Comparison of ENCODE assay signal across 19 cellular contexts in the genomic region with DNA sequence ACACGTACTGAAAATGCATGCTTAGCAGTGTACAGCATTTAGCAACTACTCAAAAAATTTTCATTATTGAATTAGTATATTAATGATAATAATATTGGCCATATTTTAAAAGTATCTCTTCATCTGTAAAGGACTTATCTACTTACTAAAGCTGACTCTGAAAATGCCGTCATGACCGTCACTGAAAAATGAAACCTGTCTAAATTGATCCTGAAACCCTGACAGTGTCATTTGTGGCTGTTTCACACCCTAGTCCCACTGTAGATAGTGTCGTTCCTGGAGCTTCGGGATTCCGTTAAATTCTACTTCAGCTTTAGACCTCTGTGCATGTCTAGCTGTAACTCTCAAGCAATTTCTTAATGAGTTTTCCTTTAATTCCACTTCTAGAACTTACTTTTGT. TPM values are rescaled to one million over a fixed set of nuclear protein-coding genes. Genes with fewer than 3 reads are reported as not detected.
DNase-seq lines count a peak whose midpoint lies in the region; ATAC-seq and TF ChIP-seq lines count a peak whose summit lies in the region.
"Had no signal": no experiment of that assay in that cellular context is flagged by ENCODE, and none has a peak within 500 bp of the region (broad histone marks: within the 10 kb centered on the region; RNA-seq: fewer than 3 reads in every experiment).

No MANE protein-coding gene starts in this region.

- peak; percentile 67 for ATAC-seq in GM21576 (IDR thresholded peaks at IDR 0.05; ENCODE audit: unreplicated experiment)
- peak; percentile 65 for ATAC-seq in HG03175 (IDR thresholded peaks at IDR 0.05; ENCODE audit: unreplicated experiment)
- ATAC-seq in lower lobe of right lung: no peak
- ATAC-seq: left ventricle myocardium superior; stimulated activated naive B cell treated with anti-CD40 and anti-IgM and Interleukin-4, amounts not matched to agents 10 μg/mL and 1 μg/mL and 100 μg/mL, for 72 hours had no signal

- TF ChIP-seq POLR2A in vagina (IDR thresholded peaks at IDR 0.05): no peak

- H3K79me2 ChIP-seq in neural cell (replicated peaks; ENCODE audit: insufficient read depth, low read length): no peaks in the 10 kb centered on the region

- intact Hi-C loops in lower lobe of right lung (cut with DNase I): no loop called here
- intact Hi-C loops in vagina (cut with DNase I): no loop called here

- TF ChIP-seq RAD21 in neural cell (conservative IDR thresholded peaks at IDR 0.05): no peak

- no peak for TF ChIP-seq EP300 in neural cell (conservative IDR thresholded peaks at IDR 0.05; ENCODE audit: poor library complexity, severe bottlenecking)

- H3K27ac ChIP-seq in neural cell (ENCODE audit: low read length): peak overlapping the region; percentile 9
- no peak overlapping the region for H3K27ac ChIP-seq in lower lobe of right lung
- H3K27ac ChIP-seq in coronary artery: no peak overlapping the region
- H3K27ac ChIP-seq in vagina: no peak overlapping the region
- H3K27ac ChIP-seq: ascending aorta, RWPE1, VCaP had no signal

- H3K4me1 ChIP-seq in lower lobe of right lung: no peaks in the 10 kb centered on the region
- no peaks in the 10 kb centered on the region for H3K4me1 ChIP-seq in vagina
- H3K4me1 ChIP-seq: ascending aorta had no signal

- no peaks in the 10 kb centered on the region for H3K9me2 ChIP-seq in neural cell (ENCODE audit: insufficient read depth, low read length)

- H3K36me3 ChIP-seq in neural cell (ENCODE audit: insufficient read depth, low read length) (no peaks in the 10 kb centered on the region), lower lobe of right lung (no peaks in the 10 kb centered on the region), vagina (no peaks in the 10 kb centered on the region)
- H3K36me3 ChIP-seq: ascending aorta, HAP-1 had no signal

- H3K9ac ChIP-seq in neural cell (ENCODE audit: low read length): no peak overlapping the region

- H3K27me3 ChIP-seq in neural cell (ENCODE audit: insufficient read depth, low read depth, low read length): no peaks in the 10 kb centered on the region
- no peaks in the 10 kb centered on the region for H3K27me3 ChIP-seq in lower lobe of right lung (ENCODE audit: low read depth)
- H3K27me3 ChIP-seq in vagina: no peaks in the 10 kb centered on the region
- H3K27me3 ChIP-seq: ascending aorta had no signal

- H3K9me3 ChIP-seq in neural cell (ENCODE audit: low read length) (no peaks in the 10 kb centered on the region), lower lobe of right lung (no peaks in the 10 kb centered on the region), vagina (no peaks in the 10 kb centered on the region)
- H3K9me3 ChIP-seq: ascending aorta, HAP-1 had no signal

- no peaks in the 10 kb centered on the region for H3F3A ChIP-seq in neural cell (ENCODE audit: insufficient read depth, low read length, poor library complexity, severe bottlenecking)

- H3K4me3 ChIP-seq in neural cell (ENCODE audit: low read length) (no peak overlapping the region), lower lobe of right lung (no peak overlapping the region), coronary artery (no peak overlapping the region), vagina (no peak overlapping the region)
- H3K4me3 ChIP-seq: ascending aorta, HAP-1 had no signal

- no peaks in the 10 kb centered on the region for H4K20me1 ChIP-seq in neural cell (ENCODE audit: insufficient read depth)

- peak; percentile 41 for DNase-seq in activated CD8-positive, alpha-beta memory T cell treated with anti-CD3 and anti-CD28 coated beads, Interleukin-2, amount 50 U/mL, for 48 hours
- no peak for DNase-seq in activated CD8-positive, alpha-beta memory T cell treated with anti-CD3 and anti-CD28 coated beads, Interleukin-2, amount 50 U/mL, for 4 hours
- DNase-seq in lower lobe of right lung (no peak), coronary artery (ENCODE audit: low spot score) (no peak), vagina (ENCODE audit: extremely low spot score in 2 of 2) (no peak)
- DNase-seq: C1 segment of cervical spinal cord; DMS153; left ventricle myocardium superior; NCI-H2107; NCI-H774; posterior cingulate gyrus; stimulated activated naive B cell treated with anti-CD40 and anti-IgM and Interleukin-4, amounts not matched to agents 10 μg/mL and 1 μg/mL and 100 μg/mL, for 72 hours had no signal

- TF ChIP-seq CTCF in neural cell (IDR thresholded peaks at IDR 0.05; ENCODE audit: poor library complexity, severe bottlenecking) (no peak), lower lobe of right lung (IDR thresholded peaks at IDR 0.05) (no peak), coronary artery (IDR thresholded peaks at IDR 0.05) (no peak), vagina (IDR thresholded peaks at IDR 0.05) (no peak)

- H2AFZ ChIP-seq in neural cell (ENCODE audit: low read depth, low read length): no peak overlapping the region

- H3K4me2 ChIP-seq in neural cell (ENCODE audit: low read length): no peak overlapping the region

TF ChIP-seq in neural cell, 6 proteins besides CTCF, POLR2A, EP300 and RAD21:
- TF ChIP-seq MXI1 (conservative IDR thresholded peaks at IDR 0.05; ENCODE audit: poor library complexity, severe bottlenecking) (no peak), TAF1 (IDR thresholded peaks at IDR 0.05; ENCODE audit: low read depth) (no peak)
TF ChIP-seq in neural cell: peak in this region for 0.

RNA-seq across cellular contexts. Expression of gene EZH2, which starts 35.8 kb away (rescaled TPM):
- 67.2 and 67.6 TPM in 2 replicates for polyA plus RNA-seq in neural cell
- polyA minus RNA-seq in neural cell: 69.4 and 74.8 TPM in 2 replicates
- total RNA-seq in lower lobe of right lung: 3.5 TPM
- 7.9 TPM for total RNA-seq in vagina
- total RNA-seq: ascending aorta had no signal

Comparison
In these comparisons a context has a peak if more than half of its experiments do, and no peak if none do; other contexts are left out.
1. ATAC-seq: peak in GM21576 (single experiment) and HG03175 (single experiment); none in lower lobe of right lung (0 of 2).